Comparison of ENCODE assay signal across 26 cellular contexts in genomic region chr17:37651846-37652245, GRCh38.
"Had no signal": no experiment of that assay in that cellular context is flagged by ENCODE, and none has a peak within 500 bp of the region (broad histone marks: within the 10 kb centered on the region; RNA-seq: fewer than 3 reads in every experiment).

No MANE protein-coding gene starts in this region.

- H3K27ac ChIP-seq: HL-60, RWPE1 had no signal

- FAIRE-seq: HTR-8/SVneo had no signal

- H3K9me3 Mint-ChIP-seq: T-cell; T-helper 1 cell treated with Interleukin-12 subunit alpha and Interleukin-12 subunit beta and Interleukin-4 antibody, amounts not matched to agents 30 μg/mL and 1 μg/mL, for 36 hours had no signal

- DNase-seq: KBM-7; MV-4-11; NCI-H1048; NCI-H1105; NCI-H1436; NCI-H187; NCI-H2029; NCI-H2107; NCI-H2171 treated with DMSO at 0.1 percent for 48 hours; NCI-H345; NCI-H446 treated with DMSO at 0.1 percent for 48 hours; NCI-H510A treated with DMSO at 0.1 percent for 48 hours; NCI-H526; NCI-H748 treated with DMSO at 0.1 percent for 48 hours; NK-92 treated with Interleukin-12 subunit alpha and Interleukin-12 subunit beta, amount 100 ng/mL, for 24 hours; PC-3; SHP77; SK-N-SH; SW 1271; T-cell had no signal

- H3K4me2 ChIP-seq: SK-N-SH had no signal

- H3K36me3 Mint-ChIP-seq: IgD-negative memory B cell, T-cell had no signal

- H3K4me3 Mint-ChIP-seq: IgD-negative memory B cell; T-cell; T-helper 1 cell treated with Interleukin-12 subunit alpha and Interleukin-12 subunit beta and Interleukin-4 antibody, amounts not matched to agents 30 μg/mL and 1 μg/mL, for 36 hours had no signal

- H3K9me3 ChIP-seq: SK-N-SH had no signal

- ATAC-seq: Panc1, PC-3, T-cell had no signal

- H3K27ac Mint-ChIP-seq: IgD-negative memory B cell; T-cell; T-helper 1 cell treated with Interleukin-12 subunit alpha and Interleukin-12 subunit beta and Interleukin-4 antibody, amounts not matched to agents 30 μg/mL and 1 μg/mL, for 36 hours had no signal

- H3K9ac ChIP-seq: SK-N-SH had no signal

- H3K4me1 Mint-ChIP-seq: IgD-negative memory B cell, T-cell had no signal
